In the genomic region with DNA sequence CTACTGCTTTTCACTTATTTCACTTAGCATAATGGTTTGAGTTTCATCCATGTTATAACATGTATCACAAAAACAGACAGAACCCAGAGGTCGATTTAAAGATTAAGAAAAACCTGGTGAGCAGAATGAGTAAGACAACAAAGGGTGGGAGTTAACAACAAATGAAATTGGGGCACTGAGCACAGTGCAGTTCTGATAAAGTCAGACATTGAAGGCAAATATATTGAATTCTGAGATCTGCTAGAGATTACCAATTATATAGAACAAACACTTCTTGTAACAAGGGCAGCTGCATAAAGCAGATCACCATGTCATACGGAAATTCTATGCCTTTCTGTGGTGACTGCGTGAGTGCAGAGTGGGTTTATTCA, we compare ENCODE assay signal across 18 cellular contexts.
DNase-seq lines count a peak whose midpoint lies in the region; ATAC-seq and TF ChIP-seq lines count a peak whose summit lies in the region.
"Had no signal": no experiment of that assay in that cellular context is flagged by ENCODE, and none has a peak within 500 bp of the region (broad histone marks: within the 10 kb centered on the region; RNA-seq: fewer than 3 reads in every experiment).

No MANE protein-coding gene starts in this region.

- TF ChIP-seq CTCF in testis (IDR thresholded peaks at IDR 0.05), result no peak

- peak; percentile 42 for DNase-seq in NCI-H510A treated with DMSO at 0.1 percent for 48 hours (lab: John Stamatoyannopoulos, UW)
- DNase-seq in NCI-H510A (lab: John Stamatoyannopoulos, UW), result no peak
- DNase-seq in NCI-H1436 treated with DMSO at 0.1 percent for 48 hours (lab: John Stamatoyannopoulos, UW), result peak; percentile 23
- peak; percentile 8 to 12 for DNase-seq in SHP77 (lab: John Stamatoyannopoulos, UW)
- DNase-seq in LoVo (ENCODE audit: low spot score), result no peak
- DNase-seq in testis, result no peak
- DNase-seq: BE2C; CD4-positive, CD25-positive, alpha-beta regulatory T cell; COR-L47; DMS 273 treated with DMSO at 0.1 percent for 48 hours; KG1; NCI-H1694; NCI-H2081 treated with DMSO at 0.1 percent for 48 hours; NCI-H345; NCI-H69; T-helper 17 cell had no signal

- no peak for ATAC-seq in GM18868 (IDR thresholded peaks at IDR 0.05; ENCODE audit: unreplicated experiment)
- ATAC-seq: HepG2, T-helper 17 cell had no signal

- no peaks in the 10 kb centered on the region for H3K9me3 ChIP-seq in testis
- H3K9me3 ChIP-seq: BE2C had no signal

- H3K4me3 ChIP-seq in testis, result no peak overlapping the region

- H3K4me1 ChIP-seq in testis, result no peaks in the 10 kb centered on the region
- H3K4me1 ChIP-seq: BE2C had no signal

- no peak for TF ChIP-seq POLR2A in testis (IDR thresholded peaks at IDR 0.05)

- 52 to 70% methylated on average over 3 of the region's 3 CpGs for WGBS in testis, 2 donors

- no peaks in the 10 kb centered on the region for H3K27me3 ChIP-seq in testis
- H3K27me3 ChIP-seq: BE2C had no signal

- no peaks in the 10 kb centered on the region for H3K36me3 ChIP-seq in testis (ENCODE audit: low read depth, missing control alignments)
- H3K36me3 ChIP-seq: BE2C had no signal

- intact Hi-C loops in testis (cut with DNase I; ENCODE audit: low total_unique reads), result no loop called here

- H3K27ac ChIP-seq in testis, result no peak overlapping the region

Comparison
In these comparisons a context has a peak if more than half of its experiments do, and no peak if none do; other contexts are left out.
1. DNase-seq: peak in NCI-H510A treated with DMSO at 0.1 percent for 48 hours (single experiment), NCI-H1436 treated with DMSO at 0.1 percent for 48 hours (single experiment) and SHP77 (2 of 2); none in NCI-H510A (single experiment), LoVo (single experiment) and testis (single experiment).